8 cellular contexts compared by ENCODE assay signal in the genomic region with DNA sequence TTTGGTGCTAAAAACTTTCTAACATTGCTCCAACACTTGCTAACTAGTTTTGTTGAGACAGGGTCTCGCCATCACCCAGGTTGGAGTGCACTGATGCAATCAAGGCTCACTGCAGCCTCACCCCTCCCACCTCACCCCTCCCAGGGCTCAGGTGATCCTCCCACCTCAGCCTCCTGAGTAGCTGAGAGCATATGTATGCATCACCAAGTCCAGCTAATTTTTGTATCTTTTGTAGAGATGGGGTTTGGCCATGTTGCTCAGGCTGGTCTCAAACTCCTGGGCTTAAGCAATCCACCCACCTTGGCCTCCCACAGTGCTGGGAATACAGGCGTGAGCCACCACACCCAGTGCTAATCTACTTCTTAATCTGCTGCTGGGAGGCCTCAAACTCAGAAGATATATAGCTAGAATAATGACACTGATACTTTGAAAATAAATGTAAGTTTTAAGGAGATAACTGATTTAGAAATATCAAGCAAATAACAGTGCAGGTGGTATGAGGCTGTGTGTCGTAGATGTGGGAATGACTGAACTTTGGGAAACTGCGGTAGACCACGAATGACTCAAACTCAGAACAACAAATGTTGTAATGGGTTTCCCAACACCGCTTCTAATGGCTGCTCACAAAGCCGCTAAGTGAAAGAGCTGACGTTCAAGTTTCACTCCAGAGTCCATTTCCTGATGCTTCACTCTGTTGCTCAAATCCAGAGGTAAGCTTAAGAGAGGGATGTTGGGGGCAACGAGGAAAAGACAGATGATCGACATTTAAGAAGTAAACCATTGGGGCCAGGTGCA. TPM values are rescaled to one million over a fixed set of nuclear protein-coding genes. Genes with fewer than 3 reads are reported as not detected.
DNase-seq lines count a peak whose midpoint lies in the region; ATAC-seq and TF ChIP-seq lines count a peak whose summit lies in the region.

No MANE protein-coding gene starts in this region.

- CTCF ChIA-PET in Caco-2 (lab: Charles Lee), result no interaction called here

- intact Hi-C loops in uterus (cut with DNase I; ENCODE audit: low total_unique reads), result no loop called here
- intact Hi-C loops in Caco-2 (cut with micrococcal nuclease; ENCODE audit: unreplicated experiment), result no loop called here

- no peaks in the 10 kb centered on the region for H3K36me3 Mint-ChIP-seq in activated naive CD8-positive, alpha-beta T cell treated with anti-CD3 and anti-CD28 coated beads for 36 hours
- no peaks in the 10 kb centered on the region for H3K36me3 Mint-ChIP-seq in Caco-2 (ENCODE audit: insufficient read depth, unreplicated experiment)

- peaks cover 33% of the 10 kb centered on the region for H3K27me3 Mint-ChIP-seq in activated naive CD8-positive, alpha-beta T cell treated with anti-CD3 and anti-CD28 coated beads for 36 hours
- H3K27me3 Mint-ChIP-seq in Caco-2 (ENCODE audit: insufficient read depth, unreplicated experiment), result no peaks in the 10 kb centered on the region

- DNase-seq in EL (peak; percentile 38), OCI-M2 (lab: John Stamatoyannopoulos, UW; ENCODE audit: unreplicated experiment) (no peak), uterus (no peak), Caco-2 (no peak)
- peak; percentile 39 for DNase-seq in activated naive CD8-positive, alpha-beta T cell treated with anti-CD3 and anti-CD28 coated beads for 36 hours
- DNase-seq in stimulated activated CD4-positive, alpha-beta T cell treated with anti-CD3 and anti-CD28 coated beads, Interleukin-2, amount 100 ng/mL, for 24 hours, result peak; percentile 49 to 59

- peak; percentile 57 for ATAC-seq in GM21367 (IDR thresholded peaks at IDR 0.05; ENCODE audit: unreplicated experiment)
- ATAC-seq in HG03558 (IDR thresholded peaks at IDR 0.05; ENCODE audit: extremely low read depth, unreplicated experiment), result peak; percentile 80

- H3K27me3 ChIP-seq in uterus, result no peaks in the 10 kb centered on the region
- H3K27me3 ChIP-seq in Caco-2 (replicated peaks; ENCODE audit: control insufficient read depth, insufficient read depth, low read length), result no peaks in the 10 kb centered on the region

- no TSS peak for BruUV-seq in Caco-2 (replicated peaks; lab: Mats Ljungman, UMichigan)

- no peak for TF ChIP-seq POLR2A in uterus (IDR thresholded peaks at IDR 0.05)

- H3K27ac Mint-ChIP-seq in activated naive CD8-positive, alpha-beta T cell treated with anti-CD3 and anti-CD28 coated beads for 36 hours, result peak overlapping the region; percentile 47
- no peak overlapping the region for H3K27ac Mint-ChIP-seq in Caco-2 (ENCODE audit: unreplicated experiment)

- H3K27ac ChIP-seq in uterus, result no peak overlapping the region

- TF ChIP-seq CTCF in uterus (IDR thresholded peaks at IDR 0.05) (no peak), Caco-2 (IDR thresholded peaks at IDR 0.05; ENCODE audit: insufficient read depth in 1 of 2, low read depth in 1 of 2, low read length in 1 of 2, severe bottlenecking in 1 of 2, unreplicated experiment in 1 of 2) (no peak)

- no peaks in the 10 kb centered on the region for H3K9me3 Mint-ChIP-seq in activated naive CD8-positive, alpha-beta T cell treated with anti-CD3 and anti-CD28 coated beads for 36 hours
- no peaks in the 10 kb centered on the region for H3K9me3 Mint-ChIP-seq in Caco-2 (ENCODE audit: unreplicated experiment)

- peaks cover 20% of the 10 kb centered on the region for H3K4me1 Mint-ChIP-seq in activated naive CD8-positive, alpha-beta T cell treated with anti-CD3 and anti-CD28 coated beads for 36 hours
- no peaks in the 10 kb centered on the region for H3K4me1 Mint-ChIP-seq in Caco-2 (ENCODE audit: low read depth, unreplicated experiment)

- H3K4me1 ChIP-seq in uterus (no peaks in the 10 kb centered on the region), Caco-2 (no peaks in the 10 kb centered on the region)

- H3K4me3 Mint-ChIP-seq in activated naive CD8-positive, alpha-beta T cell treated with anti-CD3 and anti-CD28 coated beads for 36 hours, result no peak overlapping the region
- no peak overlapping the region for H3K4me3 Mint-ChIP-seq in Caco-2 (ENCODE audit: unreplicated experiment)

- POLR2A ChIA-PET in Caco-2 (lab: Charles Lee), result no interaction called here

- no peak overlapping the region for H3K4me3 ChIP-seq in uterus
- H3K4me3 ChIP-seq in Caco-2 (ENCODE audit: low read depth, low read length), result no peak overlapping the region

- H3K9me3 ChIP-seq in uterus (no peaks in the 10 kb centered on the region), Caco-2 (no peaks in the 10 kb centered on the region)

- H3K36me3 ChIP-seq in uterus (no peaks in the 10 kb centered on the region), Caco-2 (ENCODE audit: control insufficient read depth, insufficient read depth, low read length) (no peaks in the 10 kb centered on the region)

RNA-seq across cellular contexts. Expression of a gene that starts 10.0 kb away (rescaled TPM):
- under 1 TPM; 0.10 to 0.19 TPM for total RNA-seq in activated naive CD8-positive, alpha-beta T cell treated with anti-CD3 and anti-CD28 coated beads for 36 hours
- total RNA-seq in uterus (10 to 100 TPM; 12.4 to 47.3 (median 32.7) TPM), Caco-2 (2022) (2.1 and 4.3 TPM in 2 replicates)

Comparison
In these comparisons a context has a peak if more than half of its experiments do, and no peak if none do; other contexts are left out.
1. DNase-seq: peak in EL (single experiment), activated naive CD8-positive, alpha-beta T cell treated with anti-CD3 and anti-CD28 coated beads for 36 hours (single experiment) and stimulated activated CD4-positive, alpha-beta T cell treated with anti-CD3 and anti-CD28 coated beads, Interleukin-2, amount 100 ng/mL, for 24 hours (2 of 2); none in OCI-M2 (single experiment), uterus (0 of 2) and Caco-2 (0 of 2).